Comparison of ENCODE assay signal across 34 cellular contexts in genomic region chr2:26630235-26630634, GRCh38. TPM values are rescaled to one million over a fixed set of nuclear protein-coding genes. Genes with fewer than 3 reads are reported as not detected.
"Had no signal": no experiment of that assay in that cellular context is flagged by ENCODE, and none has a peak within 500 bp of the region (broad histone marks: within the 10 kb centered on the region; RNA-seq: fewer than 3 reads in every experiment).

No MANE protein-coding gene starts in this region.

- H3K4me1 Mint-ChIP-seq: activated naive CD4-positive, alpha-beta T cell treated with anti-CD3 and anti-CD28 coated beads, Interleukin-2, amount 10 ng/mL, durations not matched to agents 7 days and 5 days; T-cell had no signal

- DNase-seq: activated CD4-positive, alpha-beta T cell treated with anti-CD3 and anti-CD28 coated beads for 48 hours; activated CD4-positive, alpha-beta T cell treated with anti-CD3 and anti-CD28 coated beads, Interleukin-2, amount 50 U/mL, for 48 hours; activated CD8-positive, alpha-beta memory T cell treated with anti-CD3 and anti-CD28 coated beads, Interleukin-2, amount 50 U/mL, for 4 hours; activated effector memory CD4-positive, alpha-beta T cell treated with anti-CD3 and anti-CD28 coated beads, Interleukin-2, amount 50 U/mL, for 16 hours; activated naive CD4-positive, alpha-beta T cell treated with anti-CD3 and anti-CD28 coated beads, Interleukin-2, amount 10 ng/mL, durations not matched to agents 7 days and 5 days; activated T-cell treated with anti-CD3 and anti-CD28 coated beads, Interleukin-2, amount 50 U/mL, for 1 hour; colonic mucosa; effector CD8-positive, alpha-beta T cell; gastrocnemius medialis; glutamatergic neuron; mucosa of descending colon; nucleus accumbens; pancreas; stimulated activated CD4-positive, alpha-beta T cell treated with anti-CD3 and anti-CD28 coated beads, Interleukin-15, amount 100 ng/mL, for 24 hours; stimulated activated naive CD8-positive, alpha-beta T cell treated with anti-CD3 and anti-CD28 coated beads, Interleukin-15, Interleukin-2, amounts not matched to agents 100 U/mL and 50 U/mL, for 24 hours; T-cell; trophoblast cell; uterus had no signal

- H3K27ac Mint-ChIP-seq: activated naive CD4-positive, alpha-beta T cell treated with anti-CD3 and anti-CD28 coated beads, Interleukin-2, amount 10 ng/mL, durations not matched to agents 7 days and 5 days; activated T-helper 1 cell treated with anti-CD3 and anti-CD28 coated beads, Interleukin-12 subunit alpha, Interleukin-12 subunit beta, Interleukin-2, Interleukin-4 antibody, amounts not matched to agents 30 ng/mL and 10 ng/mL and 1 ng/mL, durations not matched to agents 14 hours and 24 hours and 36 hours; T-cell had no signal

- H3K4me3 Mint-ChIP-seq: activated naive CD4-positive, alpha-beta T cell treated with anti-CD3 and anti-CD28 coated beads, Interleukin-2, amount 10 ng/mL, durations not matched to agents 7 days and 5 days; activated T-helper 1 cell treated with anti-CD3 and anti-CD28 coated beads, Interleukin-12 subunit alpha, Interleukin-12 subunit beta, Interleukin-2, Interleukin-4 antibody, amounts not matched to agents 30 ng/mL and 10 ng/mL and 1 ng/mL, durations not matched to agents 14 hours and 24 hours and 36 hours; T-cell had no signal

- ATAC-seq: activated CD4-positive, CD25-positive, alpha-beta regulatory T cell treated with anti-CD3 and anti-CD28 coated beads, Interleukin-2, amount 50 U/mL, for 24 hours; body of pancreas; gastrocnemius medialis; stimulated activated naive CD8-positive, alpha-beta T cell treated with anti-CD3 and anti-CD28 coated beads, Interleukin-15, Interleukin-2, amounts not matched to agents 100 U/mL and 50 U/mL, for 24 hours; T-cell had no signal

- H3K9me3 ChIP-seq: body of pancreas, colonic mucosa, gastrocnemius medialis, left lung, mucosa of descending colon, pancreas, right atrium auricular region, thoracic aorta, uterus had no signal

- H3K36me3 ChIP-seq: colonic mucosa, gastrocnemius medialis, left lung, pancreas, right atrium auricular region, thoracic aorta, uterus had no signal

- H3K4me3 ChIP-seq: body of pancreas, colonic mucosa, gastrocnemius medialis, left lung, lung, mucosa of descending colon, pancreas, right atrium auricular region, smooth muscle cell, thoracic aorta, uterus had no signal

- H3K27ac ChIP-seq: body of pancreas, colonic mucosa, gastrocnemius medialis, left lung, pancreas, right atrium auricular region, thoracic aorta, uterus had no signal

- H3K27me3 ChIP-seq: body of pancreas, colonic mucosa, gastrocnemius medialis, left lung, pancreas, right atrium auricular region, uterus had no signal

- H3K36me3 Mint-ChIP-seq: activated naive CD4-positive, alpha-beta T cell treated with anti-CD3 and anti-CD28 coated beads, Interleukin-2, amount 10 ng/mL, durations not matched to agents 7 days and 5 days; T-cell had no signal

- H3K4me1 ChIP-seq: body of pancreas, colonic mucosa, gastrocnemius medialis, left lung, pancreas, uterus had no signal

- H3K9me3 Mint-ChIP-seq: activated naive CD4-positive, alpha-beta T cell treated with anti-CD3 and anti-CD28 coated beads, Interleukin-2, amount 10 ng/mL, durations not matched to agents 7 days and 5 days; activated T-helper 1 cell treated with anti-CD3 and anti-CD28 coated beads, Interleukin-12 subunit alpha, Interleukin-12 subunit beta, Interleukin-2, Interleukin-4 antibody, amounts not matched to agents 30 ng/mL and 10 ng/mL and 1 ng/mL, durations not matched to agents 14 hours and 24 hours and 36 hours; T-cell had no signal

RNA-seq across cellular contexts. Expression of gene CIB4, which starts 10.9 kb away (rescaled TPM):
- total RNA-seq: activated CD8-positive, alpha-beta memory T cell treated with anti-CD3 and anti-CD28 coated beads for 36 hours; activated T-helper 1 cell treated with anti-CD3 and anti-CD28 coated beads, Interleukin-12 subunit alpha, Interleukin-12 subunit beta, Interleukin-2, Interleukin-4 antibody, amounts not matched to agents 30 ng/mL and 10 ng/mL and 1 ng/mL, durations not matched to agents 14 hours and 24 hours and 36 hours; body of pancreas; colonic mucosa; dermis microvascular lymphatic vessel endothelial cell; epithelial cell of proximal tubule; gastrocnemius medialis; left lung; mesenteric fat pad; myocyte; pulmonary artery endothelial cell; right atrium auricular region; smooth muscle cell; T-cell; T-helper 2 cell treated with Interferon-gamma antibody and Interleukin-4, amounts not matched to agents 100 ng/mL and 5 ng/mL, for 36 hours; thoracic aorta had no signal
- polyA plus RNA-seq: lung, neural cell, smooth muscle cell had no signal
